8 cellular contexts compared by ENCODE assay signal in the genomic region with DNA sequence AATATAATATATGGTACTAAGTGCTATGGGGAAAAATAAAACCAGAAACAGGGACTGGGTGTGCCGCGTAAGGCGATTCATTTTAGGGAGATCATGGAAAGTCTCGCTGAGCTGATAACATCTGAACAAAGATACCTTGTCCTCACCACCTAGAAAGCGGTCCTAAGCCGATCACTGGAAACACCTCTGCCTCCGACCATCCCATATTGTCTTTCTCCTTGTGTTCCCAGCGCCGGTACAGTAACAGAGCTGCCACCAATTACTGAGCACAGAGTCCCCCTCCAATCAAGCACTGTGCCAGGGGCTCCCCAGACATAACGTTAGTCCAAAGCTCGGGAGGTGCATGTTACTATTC. TPM values are rescaled to one million over a fixed set of nuclear protein-coding genes. Genes with fewer than 3 reads are reported as not detected.
DNase-seq lines count a peak whose midpoint lies in the region; ATAC-seq and TF ChIP-seq lines count a peak whose summit lies in the region.

No MANE protein-coding gene starts in this region.

- ATAC-seq in GM21390 (IDR thresholded peaks at IDR 0.05; ENCODE audit: unreplicated experiment) (peak; percentile 29), HG03469 (IDR thresholded peaks at IDR 0.05; ENCODE audit: unreplicated experiment) (no peak)

- H3K4me3 ChIP-seq in AG10803 (ENCODE audit: low read length) (peak overlapping the region; percentile 71), Peyer's patch (peak overlapping the region; percentile 77 to 83 (median 80)), fibroblast of mammary gland (ENCODE audit: control insufficient read depth, low read depth, low read length) (peak overlapping the region; percentile 82), ovary (peak overlapping the region; percentile 52)

- intact Hi-C loops in ovary (cut with DNase I): no loop called here

- 17 to 18% (median 18%) methylated on average over 11 of the region's 11 CpGs for WGBS in ovary, 3 donors

- no peak for TF ChIP-seq EP300 in ovary (IDR thresholded peaks at IDR 0.05)

- H3K4me1 ChIP-seq in Peyer's patch: peaks cover 0 to 7% (median 0%) of the 10 kb centered on the region in 4 donors
- peaks cover 2% of the 10 kb centered on the region for H3K4me1 ChIP-seq in ovary (ENCODE audit: insufficient read depth)

- H3K9me3 ChIP-seq in Peyer's patch: no peaks in the 10 kb centered on the region
- no peaks in the 10 kb centered on the region for H3K9me3 ChIP-seq in ovary

- H3K36me3 ChIP-seq in Peyer's patch (no peaks in the 10 kb centered on the region), ovary (no peaks in the 10 kb centered on the region)

- H3K27me3 ChIP-seq in Peyer's patch: no peaks in the 10 kb centered on the region
- no peaks in the 10 kb centered on the region for H3K27me3 ChIP-seq in ovary

- DNase-seq in AG10803 (ENCODE audit: low read depth) (no peak), Peyer's patch (no peak), fibroblast of mammary gland (ENCODE audit: low read depth) (peak; percentile 3), ovary (no peak), KBM-7 (no peak), medulla oblongata (ENCODE audit: extremely low spot score) (no peak)

- H3K27ac ChIP-seq in Peyer's patch: peak overlapping the region; percentile 64 to 81 (median 76)
- H3K27ac ChIP-seq in ovary: no peak overlapping the region

- TF ChIP-seq CTCF in AG10803 (conservative IDR thresholded peaks at IDR 0.05; ENCODE audit: low read length): no peak
- no peak for TF ChIP-seq CTCF in Peyer's patch (IDR thresholded peaks at IDR 0.05)
- TF ChIP-seq CTCF in fibroblast of mammary gland (conservative IDR thresholded peaks at IDR 0.05; ENCODE audit: control insufficient read depth, insufficient read depth, low read depth, low read length): no peak
- no peak for TF ChIP-seq CTCF in ovary (IDR thresholded peaks at IDR 0.05)

- TF ChIP-seq POLR2A in Peyer's patch (IDR thresholded peaks at IDR 0.05): no peak
- no peak for TF ChIP-seq POLR2A in ovary (IDR thresholded peaks at IDR 0.05)

- in situ Hi-C loops in KBM-7 (cut with MboI; ENCODE audit: low pct_unique_long_range_greater_than_20kb, low sequenced_read_pairs): no loop called here

RNA-seq across cellular contexts. Expression of gene CCDC112, which starts 0.7 kb away (rescaled TPM):
- total RNA-seq in Peyer's patch (10 to 100 TPM in 2 of 4 donors, 1 to 10 TPM in 2; 6.8 to 13.2 (median 10.5) TPM), ovary (1 to 10 TPM; 1.5 to 5.6 (median 3.1) TPM)
- polyA plus RNA-seq in ovary: 1 to 10 TPM; 2.2 to 4.4 TPM

RNA-seq across cellular contexts. Expression of gene PGGT1B, which starts 33.1 kb away (rescaled TPM):
- 10 to 100 TPM; 12.8 to 34.7 (median 16.5) TPM for total RNA-seq in Peyer's patch
- total RNA-seq in ovary: 10 to 100 TPM in 6 of 7 donors, 1 to 10 TPM in 1; 6.7 to 45.0 (median 34.3) TPM
- 10 to 100 TPM in 1 of 2 donors, 1 to 10 TPM in 1; 3.4 to 12.4 TPM for polyA plus RNA-seq in ovary

Comparison
In these comparisons a context has a peak if more than half of its experiments do, and no peak if none do; other contexts are left out.
1. H3K27ac ChIP-seq: peak in Peyer's patch (4 of 4); none in ovary (0 of 2).
2. Peak in every context shown above with its lines, with median percentiles within 50 percentile points of each other: H3K4me3 ChIP-seq.